10 cellular contexts compared by ENCODE assay signal in the genomic region with DNA sequence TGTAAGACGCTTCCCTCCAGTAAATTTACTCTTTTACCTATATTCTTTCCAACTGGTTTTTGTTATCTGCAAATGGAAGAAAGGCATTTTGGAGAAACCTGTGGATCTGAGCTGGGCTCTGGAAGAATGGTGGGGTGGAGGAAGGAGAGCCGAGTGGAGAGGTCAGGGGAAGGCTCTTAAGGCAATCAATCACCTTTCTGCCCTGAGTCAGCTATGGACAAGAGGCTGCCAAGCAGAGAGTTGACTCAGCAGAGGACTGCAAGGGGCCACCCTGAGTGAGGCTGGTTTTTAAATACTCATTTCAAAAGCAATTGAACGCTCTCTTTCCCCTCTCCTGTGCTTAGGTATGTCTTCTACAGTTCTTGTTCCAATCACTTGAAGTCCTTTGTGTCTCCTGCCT.
DNase-seq lines count a peak whose midpoint lies in the region; ATAC-seq and TF ChIP-seq lines count a peak whose summit lies in the region.
"Had no signal": no experiment of that assay in that cellular context is flagged by ENCODE, and none has a peak within 500 bp of the region (broad histone marks: within the 10 kb centered on the region; RNA-seq: fewer than 3 reads in every experiment).

No MANE protein-coding gene starts in this region.

- H3K9ac ChIP-seq in neural progenitor cell, result no peak overlapping the region

- in situ Hi-C loops in astrocyte of the spinal cord (cut with HindIII; ENCODE audit: low sequenced_read_pairs), result no loop called here

- H3K27me3 Mint-ChIP-seq in neural progenitor cell (ENCODE audit: insufficient read depth, low read depth) (no peaks in the 10 kb centered on the region), immature natural killer cell (ENCODE audit: low read depth in 3 of 3) (peaks cover 7 to 15% (median 8%) of the 10 kb centered on the region in 3 donors)

- H3K36me3 Mint-ChIP-seq in neural progenitor cell, result no peaks in the 10 kb centered on the region
- H3K36me3 Mint-ChIP-seq in immature natural killer cell, result no peaks in the 10 kb centered on the region

- no peaks in the 10 kb centered on the region for H3K36me3 ChIP-seq in neural progenitor cell

- no peak overlapping the region for H3K4me3 ChIP-seq in astrocyte of the spinal cord (ENCODE audit: low read depth, low read length)
- H3K4me3 ChIP-seq in neural progenitor cell, result no peak overlapping the region

- no peaks in the 10 kb centered on the region for H3F3A ChIP-seq in neural progenitor cell (ENCODE audit: low read depth)

- peak overlapping the region; percentile 49 for H3K4me2 ChIP-seq in neural progenitor cell

- peaks cover 37% of the 10 kb centered on the region for H3K4me1 Mint-ChIP-seq in neural progenitor cell
- no peaks in the 10 kb centered on the region for H3K4me1 Mint-ChIP-seq in immature natural killer cell

- no peak overlapping the region for H2AFZ ChIP-seq in neural progenitor cell (replicated peaks)

- peak overlapping the region; percentile 1 for H3K4me3 Mint-ChIP-seq in neural progenitor cell
- H3K4me3 Mint-ChIP-seq in immature natural killer cell, result no peak overlapping the region

- H3K79me2 ChIP-seq in neural progenitor cell (ENCODE audit: low read depth), result no peaks in the 10 kb centered on the region

- H3K9me3 Mint-ChIP-seq in neural progenitor cell (no peaks in the 10 kb centered on the region), immature natural killer cell (no peaks in the 10 kb centered on the region)

- no peaks in the 10 kb centered on the region for H3K9me3 ChIP-seq in neural progenitor cell (ENCODE audit: low read depth)

- ATAC-seq in GM18861 (IDR thresholded peaks at IDR 0.05; ENCODE audit: unreplicated experiment) (peak; percentile 62), HG02885 (IDR thresholded peaks at IDR 0.05; ENCODE audit: poor library complexity, unreplicated experiment) (peak; percentile 56), HG02938 (IDR thresholded peaks at IDR 0.05; ENCODE audit: unreplicated experiment) (no peak)

- no peak overlapping the region for H3K27ac ChIP-seq in neural progenitor cell

- peak overlapping the region; percentile 34 for H3K27ac Mint-ChIP-seq in neural progenitor cell
- H3K27ac Mint-ChIP-seq in immature natural killer cell, result no peak overlapping the region

- peaks cover 18% of the 10 kb centered on the region for H3K27me3 ChIP-seq in neural progenitor cell

- DNase-seq in astrocyte of the spinal cord (ENCODE audit: low read depth, low spot score) (peak; percentile 64), neural progenitor cell (ENCODE audit: low spot score) (no peak), GOT3 (lab: John Stamatoyannopoulos, UW) (no peak), immature natural killer cell (no peak), NCI-H2029 treated with DMSO at 0.1 percent for 48 hours (lab: John Stamatoyannopoulos, UW) (no peak)
- DNase-seq: activated gamma-delta T cell; stimulated activated CD4-positive, alpha-beta T cell treated with anti-CD3 and anti-CD28 coated beads, Interleukin-2, amount 100 ng/mL, for 48 hours had no signal

- TF ChIP-seq CTCF in astrocyte of the spinal cord (IDR thresholded peaks at IDR 0.05; ENCODE audit: low read depth, low read length) (no peak), neural progenitor cell (IDR thresholded peaks at IDR 0.05) (no peak)

- H4K20me1 ChIP-seq in neural progenitor cell (ENCODE audit: low read depth), result no peaks in the 10 kb centered on the region

- peaks cover 26% of the 10 kb centered on the region for H3K4me1 ChIP-seq in neural progenitor cell
